In the genomic region with DNA sequence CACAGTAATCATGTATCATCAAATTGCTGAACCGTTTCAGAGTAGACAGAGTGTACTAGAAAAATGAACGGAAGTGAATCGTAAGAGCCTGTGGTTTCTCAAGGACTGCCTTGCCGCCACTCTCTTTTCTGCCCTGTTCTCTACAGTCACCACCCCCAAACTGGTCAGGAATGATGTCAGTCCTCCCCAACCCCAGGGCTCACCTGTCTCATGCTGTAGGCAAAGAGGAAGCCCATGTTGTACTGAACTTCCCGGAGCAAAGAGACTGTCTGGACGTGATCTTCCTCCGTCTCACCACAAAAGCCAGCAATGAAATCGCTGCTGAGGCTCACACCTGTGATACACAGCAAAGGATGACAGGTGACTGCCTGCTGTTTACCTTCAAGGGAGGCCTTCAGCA, we compare ENCODE assay signal across 9 cellular contexts. TPM values are rescaled to one million over a fixed set of nuclear protein-coding genes. Genes with fewer than 3 reads are reported as not detected.
DNase-seq lines count a peak whose midpoint lies in the region; ATAC-seq and TF ChIP-seq lines count a peak whose summit lies in the region.
"Had no signal": no experiment of that assay in that cellular context is flagged by ENCODE, and none has a peak within 500 bp of the region (broad histone marks: within the 10 kb centered on the region; RNA-seq: fewer than 3 reads in every experiment).

No MANE protein-coding gene starts in this region.

- H3K27me3 Mint-ChIP-seq in activated CD4-positive, alpha-beta memory T cell treated with anti-CD3 and anti-CD28 coated beads, Interleukin-2, amount 10 ng/mL, durations not matched to agents 7 days and 5 days: no peaks in the 10 kb centered on the region

- POLR2A ChIA-PET in activated CD4-positive, alpha-beta memory T cell treated with anti-CD3 and anti-CD28 coated beads, Interleukin-2, amount 10 ng/mL, durations not matched to agents 7 days and 5 days (lab: Charles Lee): interaction anchor here (1.5 kb wide), 1 partner anchor 32 kb away, joined by 5 read pairs; the partner anchor contains the start of gene CDK5RAP1

- H3K27me3 ChIP-seq in kidney epithelial cell (ENCODE audit: control insufficient read depth, insufficient read depth, low read length): no peaks in the 10 kb centered on the region

- peaks cover 46% of the 10 kb centered on the region for H3K36me3 Mint-ChIP-seq in activated CD4-positive, alpha-beta memory T cell treated with anti-CD3 and anti-CD28 coated beads, Interleukin-2, amount 10 ng/mL, durations not matched to agents 7 days and 5 days (ENCODE audit: low read depth)

- H3K4me3 Mint-ChIP-seq in activated CD4-positive, alpha-beta memory T cell treated with anti-CD3 and anti-CD28 coated beads, Interleukin-2, amount 10 ng/mL, durations not matched to agents 7 days and 5 days: peak overlapping the region; percentile 50
- H3K4me3 Mint-ChIP-seq: nephron had no signal

- H3K36me3 ChIP-seq in kidney epithelial cell (ENCODE audit: control insufficient read depth, insufficient read depth, low read length): no peaks in the 10 kb centered on the region

- no peak for TF ChIP-seq CTCF in kidney epithelial cell (IDR thresholded peaks at IDR 0.05; ENCODE audit: insufficient read depth, low read length, poor library complexity, severe bottlenecking)

- no peak for ATAC-seq in HG03135 (IDR thresholded peaks at IDR 0.05; ENCODE audit: unreplicated experiment)

- CTCF ChIA-PET in activated CD4-positive, alpha-beta memory T cell treated with anti-CD3 and anti-CD28 coated beads, Interleukin-2, amount 10 ng/mL, durations not matched to agents 7 days and 5 days (lab: Charles Lee): no interaction called here

- peaks cover 50% of the 10 kb centered on the region for H3K4me1 Mint-ChIP-seq in activated CD4-positive, alpha-beta memory T cell treated with anti-CD3 and anti-CD28 coated beads, Interleukin-2, amount 10 ng/mL, durations not matched to agents 7 days and 5 days
- H3K4me1 Mint-ChIP-seq: nephron had no signal

- H3K27ac Mint-ChIP-seq in activated CD4-positive, alpha-beta memory T cell treated with anti-CD3 and anti-CD28 coated beads, Interleukin-2, amount 10 ng/mL, durations not matched to agents 7 days and 5 days: peak overlapping the region; percentile 98
- H3K27ac Mint-ChIP-seq: nephron had no signal

- H3K4me3 ChIP-seq in kidney epithelial cell (ENCODE audit: low read depth, low read length): no peak overlapping the region

- DNase-seq in MV-4-11 (lab: John Stamatoyannopoulos, UW): peak; percentile 47
- peak; percentile 73 for DNase-seq in activated CD4-positive, alpha-beta memory T cell treated with anti-CD3 and anti-CD28 coated beads, Interleukin-2, amount 10 ng/mL, durations not matched to agents 7 days and 5 days
- DNase-seq in kidney epithelial cell (ENCODE audit: low read depth): peak; percentile 51
- DNase-seq in stimulated activated naive CD4-positive, alpha-beta T cell (lab: John Stamatoyannopoulos, UW): peak; percentile 11 to 59 (median 32)
- DNase-seq in NCI-H1417 treated with DMSO at 0.1 percent for 48 hours (lab: John Stamatoyannopoulos, UW): no peak
- DNase-seq in GM19238 (ENCODE audit: insufficient read length, low spot score): no peak
- DNase-seq: erythroblast had no signal

- H3K9me3 Mint-ChIP-seq in activated CD4-positive, alpha-beta memory T cell treated with anti-CD3 and anti-CD28 coated beads, Interleukin-2, amount 10 ng/mL, durations not matched to agents 7 days and 5 days: no peaks in the 10 kb centered on the region
- H3K9me3 Mint-ChIP-seq: nephron had no signal

RNA-seq across cellular contexts. Expression of gene CDK5RAP1, which starts 31.0 kb away (rescaled TPM):
- 10 to 100 TPM; 30.2 to 33.3 TPM for total RNA-seq in activated CD4-positive, alpha-beta memory T cell treated with anti-CD3 and anti-CD28 coated beads, Interleukin-2, amount 10 ng/mL, durations not matched to agents 7 days and 5 days
- total RNA-seq in kidney epithelial cell: 25.3 and 39.4 TPM in 2 replicates

Comparison
In these comparisons a context has a peak if more than half of its experiments do, and no peak if none do; other contexts are left out.
1. DNase-seq: peak in MV-4-11 (single experiment), activated CD4-positive, alpha-beta memory T cell treated with anti-CD3 and anti-CD28 coated beads, Interleukin-2, amount 10 ng/mL, durations not matched to agents 7 days and 5 days (single experiment), kidney epithelial cell (single experiment) and stimulated activated naive CD4-positive, alpha-beta T cell (6 of 6); none in NCI-H1417 treated with DMSO at 0.1 percent for 48 hours (single experiment) and GM19238 (single experiment).